Comparison of ENCODE assay signal across 12 cellular contexts in the genomic region with DNA sequence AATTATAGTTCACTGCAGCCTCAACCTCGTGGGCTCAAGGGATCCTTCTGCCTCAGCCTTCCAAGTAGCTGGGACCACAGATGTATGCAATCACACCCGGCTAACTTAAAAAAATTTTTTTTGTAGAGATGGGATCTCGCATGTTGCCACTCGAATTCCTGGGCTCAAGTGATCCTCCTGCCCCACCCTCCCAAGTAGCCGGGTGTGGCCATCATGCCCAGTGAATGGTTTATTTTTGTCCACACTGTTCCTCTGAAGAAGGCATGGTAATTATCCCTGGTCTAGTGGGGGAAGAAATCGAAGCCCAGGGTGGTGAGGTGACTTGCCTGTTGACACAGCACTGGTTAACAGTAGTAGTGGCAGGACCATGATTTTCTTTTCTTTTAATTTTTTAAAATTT. TPM values are rescaled to one million over a fixed set of nuclear protein-coding genes. Genes with fewer than 3 reads are reported as not detected.
DNase-seq lines count a peak whose midpoint lies in the region; ATAC-seq and TF ChIP-seq lines count a peak whose summit lies in the region.
"Had no signal": no experiment of that assay in that cellular context is flagged by ENCODE, and none has a peak within 500 bp of the region (broad histone marks: within the 10 kb centered on the region; RNA-seq: fewer than 3 reads in every experiment).

No MANE protein-coding gene starts in this region.

- no peaks in the 10 kb centered on the region for H3K9me3 ChIP-seq in OCI-LY1 (ENCODE audit: low read length)
- H3K9me3 ChIP-seq in mammary epithelial cell (replicated peaks; ENCODE audit: insufficient read depth, low read length) = no peaks in the 10 kb centered on the region

- H3K36me3 Mint-ChIP-seq in activated T-cell treated with anti-CD3 and anti-CD28 coated beads, Interleukin-2, amount 50 U/mL, for 4 hours (ENCODE audit: insufficient read depth) = peaks cover 4% of the 10 kb centered on the region
- H3K36me3 Mint-ChIP-seq in osteocyte (ENCODE audit: unreplicated experiment) = peaks cover 12% of the 10 kb centered on the region

- in situ Hi-C loops in mammary epithelial cell (cut with MboI; ENCODE audit: low sequenced_read_pairs in 2 of 2) (no loop called here), ACHN (cut with HindIII; ENCODE audit: low pct_ligation_motif_present, low pct_unique_long_range_greater_than_20kb, low sequenced_read_pairs) (no loop called here)

- no peaks in the 10 kb centered on the region for H3K9me3 Mint-ChIP-seq in activated T-cell treated with anti-CD3 and anti-CD28 coated beads, Interleukin-2, amount 50 U/mL, for 4 hours
- H3K9me3 Mint-ChIP-seq in osteocyte (ENCODE audit: unreplicated experiment) = no peaks in the 10 kb centered on the region

- H3K27ac ChIP-seq in OCI-LY1 (ENCODE audit: low read depth, low read length, poor library complexity, severe bottlenecking) = no peak overlapping the region
- no peak overlapping the region for H3K27ac ChIP-seq in mammary epithelial cell (ENCODE audit: insufficient read depth, low read depth, low read length)

- H3K79me2 ChIP-seq in OCI-LY1 (ENCODE audit: insufficient read depth, low read length) (no peaks in the 10 kb centered on the region), mammary epithelial cell (ENCODE audit: insufficient read depth, low read length) (peaks cover 27% of the 10 kb centered on the region)

- TF ChIP-seq CTCF in OCI-LY1 (IDR thresholded peaks at IDR 0.05; ENCODE audit: low read length) (no peak), mammary epithelial cell (conservative IDR thresholded peaks at IDR 0.05 in 1 of 2, IDR thresholded peaks at IDR 0.05 in 1 of 2; ENCODE audit: extremely low read depth in 1 of 2, insufficient read depth in 1 of 2, low read depth in 1 of 2, low read length in 2 of 2) (no peak), osteocyte (IDR thresholded peaks at IDR 0.05) (no peak), lower leg skin (IDR thresholded peaks at IDR 0.05) (no peak)

- BruUV-seq in mammary epithelial cell (replicated peaks; lab: Mats Ljungman, UMichigan) = no TSS peak

- H3K36me3 ChIP-seq in OCI-LY1 (ENCODE audit: insufficient read depth, low read length) (peaks cover 26% of the 10 kb centered on the region), mammary epithelial cell (ENCODE audit: insufficient read depth, low read length) (peaks cover 4% of the 10 kb centered on the region)

- H3F3A ChIP-seq in OCI-LY1 (ENCODE audit: insufficient read depth, low read length) = no peaks in the 10 kb centered on the region

- peak overlapping the region; percentile 23 for H3K27ac Mint-ChIP-seq in osteocyte (ENCODE audit: unreplicated experiment)

- H3K27me3 ChIP-seq in OCI-LY1 (ENCODE audit: insufficient read depth, low read length) = no peaks in the 10 kb centered on the region
- H3K27me3 ChIP-seq in mammary epithelial cell (ENCODE audit: insufficient read depth, low read length) = no peaks in the 10 kb centered on the region

- H3K9me2 ChIP-seq in OCI-LY1 (ENCODE audit: low read depth, low read length) = no peaks in the 10 kb centered on the region

- H3K27me3 Mint-ChIP-seq in activated T-cell treated with anti-CD3 and anti-CD28 coated beads, Interleukin-2, amount 50 U/mL, for 4 hours (ENCODE audit: low read depth) = no peaks in the 10 kb centered on the region
- no peaks in the 10 kb centered on the region for H3K27me3 Mint-ChIP-seq in osteocyte (ENCODE audit: unreplicated experiment)

- ATAC-seq in activated T-cell treated with anti-CD3 and anti-CD28 coated beads, Interleukin-2, amount 50 U/mL, for 4 hours = no peak
- no peak for ATAC-seq in GM18511 (IDR thresholded peaks at IDR 0.05; ENCODE audit: unreplicated experiment)

- H3K9ac ChIP-seq in OCI-LY1 (ENCODE audit: low read length) (no peak overlapping the region; the same call in 1 of the 2 replicates), mammary epithelial cell (ENCODE audit: insufficient read depth, low read length) (no peak overlapping the region)

- intact Hi-C loops in mammary epithelial cell (cut with micrococcal nuclease) = no loop called here
- intact Hi-C loops in lower leg skin (cut with DNase I; ENCODE audit: low total_unique reads) = no loop called here

- H2AFZ ChIP-seq in OCI-LY1 (ENCODE audit: low read length) = no peak overlapping the region
- no peak overlapping the region for H2AFZ ChIP-seq in mammary epithelial cell (ENCODE audit: low read depth, low read length)

- H3K4me3 ChIP-seq in OCI-LY1 (ENCODE audit: low read depth, low read length, poor library complexity, severe bottlenecking) = peak overlapping the region; percentile 80
- no peak overlapping the region for H3K4me3 ChIP-seq in mammary epithelial cell (replicated peaks in 1 of 3; ENCODE audit: insufficient read depth in 1 of 3, low read depth in 2 of 3, low read length in 3 of 3)
- H3K4me3 ChIP-seq in lower leg skin (ENCODE audit: low read depth, poor library complexity, severe bottlenecking) = no peak overlapping the region

- CTCF ChIA-PET in mammary epithelial cell (lab: Charles Lee; ENCODE audit: low non-redundant PET) = no interaction called here

- H3K4me2 ChIP-seq in OCI-LY1 (ENCODE audit: low read length) (peak overlapping the region; percentile 85), mammary epithelial cell (ENCODE audit: insufficient read depth, low read depth, low read length) (peak overlapping the region; percentile 87)

- peaks cover 24% of the 10 kb centered on the region for H3K4me1 Mint-ChIP-seq in activated T-cell treated with anti-CD3 and anti-CD28 coated beads, Interleukin-2, amount 50 U/mL, for 4 hours (ENCODE audit: low read depth)
- H3K4me1 Mint-ChIP-seq in osteocyte (ENCODE audit: unreplicated experiment) = peaks cover 17% of the 10 kb centered on the region

- dilution Hi-C loops in mammary epithelial cell (cut with HindIII; ENCODE audit: low sequenced_read_pairs) = no loop called here

- H4K20me1 ChIP-seq in OCI-LY1 (ENCODE audit: insufficient read depth, low read length) (no peaks in the 10 kb centered on the region), mammary epithelial cell (ENCODE audit: insufficient read depth, low read length) (no peaks in the 10 kb centered on the region)

- DNase-seq in activated T-cell treated with anti-CD3 and anti-CD28 coated beads, Interleukin-2, amount 50 U/mL, for 4 hours = no peak
- no peak for DNase-seq in activated T-cell treated with anti-CD3 and anti-CD28 coated beads for 4 hours
- no peak for DNase-seq in mammary epithelial cell
- DNase-seq in osteocyte (ENCODE audit: extremely low spot score, unreplicated experiment) = no peak
- no peak for DNase-seq in lower leg skin (ENCODE audit: low spot score in 2 of 2)
- no peak for DNase-seq in ACHN
- DNase-seq: activated gamma-delta T cell treated with Interleukin-2 at 50 U/mL for 16 hours, cortex of kidney, GF-D8, NCI-H226 had no signal

- 92% methylated on average over 6 of the region's 6 CpGs for WGBS in mammary epithelial cell (ENCODE audit: low coverage, missing lambda C conversion rate)
- 64 to 70% methylated on average over 6 of the region's 6 CpGs for WGBS in lower leg skin, 2 donors

- H3K4me3 Mint-ChIP-seq in activated T-cell treated with anti-CD3 and anti-CD28 coated beads, Interleukin-2, amount 50 U/mL, for 4 hours = peak overlapping the region; percentile 83
- H3K4me3 Mint-ChIP-seq in osteocyte (ENCODE audit: unreplicated experiment) = peak overlapping the region; percentile 81

- H3K4me1 ChIP-seq in OCI-LY1 (ENCODE audit: insufficient read depth, low read length, severe bottlenecking) (peaks cover 30% of the 10 kb centered on the region), mammary epithelial cell (ENCODE audit: insufficient read depth, low read length) (peaks cover 16% of the 10 kb centered on the region)

- TF ChIP-seq POLR2A in lower leg skin (IDR thresholded peaks at IDR 0.05) = no peak

RNA-seq across cellular contexts. Expression of a gene that starts 1.9 kb away (rescaled TPM):
- 10 to 100 TPM; 12.5 to 19.1 (median 15.2) TPM for total RNA-seq in activated T-cell treated with anti-CD3 and anti-CD28 coated beads, Interleukin-2, amount 50 U/mL, for 4 hours
- total RNA-seq in mammary epithelial cell = 10 to 100 TPM; 13.2 to 25.1 TPM
- polyA plus RNA-seq in mammary epithelial cell = 24.8 TPM
- 7.3 TPM for polyA minus RNA-seq in mammary epithelial cell
- 15.0 and 15.6 TPM in 2 replicates for total RNA-seq in osteocyte
- 10 to 100 TPM; 11.6 to 15.1 (median 12.9) TPM for total RNA-seq in lower leg skin

RNA-seq across cellular contexts. Expression of a gene that starts 15.5 kb away (rescaled TPM):
- 1 to 10 TPM; 5.4 to 8.2 (median 7.7) TPM for total RNA-seq in activated T-cell treated with anti-CD3 and anti-CD28 coated beads, Interleukin-2, amount 50 U/mL, for 4 hours
- total RNA-seq in mammary epithelial cell = 10 to 100 TPM in 1 of 2 donors, not detected in 1; 15.5 TPM
- polyA plus RNA-seq in mammary epithelial cell = 1.3 TPM
- polyA minus RNA-seq in mammary epithelial cell = not detected
- total RNA-seq in osteocyte = not detected in 2 replicates
- 10 to 100 TPM in 2 of 4 donors, 1 to 10 TPM in 2; 1.5 to 11.9 (median 9.7) TPM for total RNA-seq in lower leg skin

RNA-seq across cellular contexts. Expression of a gene that starts 15.7 kb away (rescaled TPM):
- total RNA-seq in activated T-cell treated with anti-CD3 and anti-CD28 coated beads, Interleukin-2, amount 50 U/mL, for 4 hours = 10 to 100 TPM; 11.5 to 13.5 (median 12.5) TPM
- 10 to 100 TPM; 12.3 to 19.7 TPM for total RNA-seq in mammary epithelial cell
- 12.7 TPM for polyA plus RNA-seq in mammary epithelial cell
- polyA minus RNA-seq in mammary epithelial cell = 6.7 TPM
- 26.9 and 30.0 TPM in 2 replicates for total RNA-seq in osteocyte
- 10 to 100 TPM; 16.9 to 48.0 (median 22.7) TPM for total RNA-seq in lower leg skin

RNA-seq across cellular contexts. Expression of a gene that starts 28.9 kb away (rescaled TPM):
- 100 to 1,000 TPM in 2 of 3 donors, 10 to 100 TPM in 1; 84.9 to 104 (median 104) TPM for total RNA-seq in activated T-cell treated with anti-CD3 and anti-CD28 coated beads, Interleukin-2, amount 50 U/mL, for 4 hours
- total RNA-seq in mammary epithelial cell (10 to 100 TPM; 50.3 to 51.2 TPM), osteocyte (118 and 124 TPM in 2 replicates), lower leg skin (100 to 1,000 TPM; 101 to 260 (median 110) TPM)
- polyA plus RNA-seq in mammary epithelial cell = 86.4 TPM
- 25.2 TPM for polyA minus RNA-seq in mammary epithelial cell

RNA-seq across cellular contexts. Expression of a gene that starts 40.9 kb away (rescaled TPM):
- total RNA-seq in activated T-cell treated with anti-CD3 and anti-CD28 coated beads, Interleukin-2, amount 50 U/mL, for 4 hours = 10 to 100 TPM; 26.4 to 37.1 (median 35.1) TPM
- total RNA-seq in mammary epithelial cell (10 to 100 TPM in 1 of 2 donors, 1 to 10 TPM in 1; 2.2 to 34.6 TPM), osteocyte (6.0 and 7.1 TPM in 2 replicates), lower leg skin (1 to 10 TPM; 1.0 to 2.4 (median 1.7) TPM)
- polyA plus RNA-seq in mammary epithelial cell = 29.3 TPM
- polyA minus RNA-seq in mammary epithelial cell = 41.4 TPM
